8 cellular contexts compared by ENCODE assay signal in genomic region chr3:156554842-156555687, GRCh38. TPM values are rescaled to one million over a fixed set of nuclear protein-coding genes. Genes with fewer than 3 reads are reported as not detected.
DNase-seq lines count a peak whose midpoint lies in the region; ATAC-seq lines count a peak whose summit lies in the region.

Gene SSR3 (minus strand): TSS chr3:156555117. CDS start chr3:156555089, 28 bp downstream.

- peaks cover 30 to 36% (median 32%) of the 10 kb centered on the region in 11 experiments for H3K36me3 ChIP-seq in BLaER1 treated with 17β-estradiol and CSF1 and Interleukin-3, amounts not matched to agents 10 nM and 100 nM

- peak within 1 kb of the TSS; percentile 63 to 88 (median 83) for H3K27ac ChIP-seq in BLaER1 treated with 17β-estradiol and CSF1 and Interleukin-3, amounts not matched to agents 10 nM and 100 nM

- H3K4me1 ChIP-seq in BLaER1 treated with 17β-estradiol and CSF1 and Interleukin-3, amounts not matched to agents 10 nM and 100 nM = peaks cover 18 to 45% (median 25%) of the 10 kb centered on the region in 10 experiments

- H3K9me3 ChIP-seq in BLaER1 treated with 17β-estradiol and CSF1 and Interleukin-3, amounts not matched to agents 10 nM and 100 nM (replicated peaks in 1 of 11) = no peaks in the 10 kb centered on the region

- H3K27me3 ChIP-seq in BLaER1 treated with 17β-estradiol and CSF1 and Interleukin-3, amounts not matched to agents 10 nM and 100 nM = no peaks in the 10 kb centered on the region

- intact Hi-C loops in left colon (cut with DNase I, micrococcal nuclease) = loop anchor here (5.0 to 10.0 kb wide), 4 partner anchors 120 to 580 kb away; partner anchors contain the start of genes LEKR1 (in 1 of the 2) and TIPARP (in 1 of the 2)

- H4K20me1 ChIP-seq in BLaER1 treated with 17β-estradiol and CSF1 and Interleukin-3, amounts not matched to agents 10 nM and 100 nM = peaks cover 0 to 35% (median 14%) of the 10 kb centered on the region in 11 experiments; a peak in 12 of 22 replicates

- peak within 1 kb of the TSS; percentile 76 to 97 (median 87) for H3K4me2 ChIP-seq in BLaER1 treated with 17β-estradiol and CSF1 and Interleukin-3, amounts not matched to agents 10 nM and 100 nM

- peak within 1 kb of the TSS; percentile 77 to 98 (median 84) for H3K4me3 ChIP-seq in BLaER1 treated with 17β-estradiol and CSF1 and Interleukin-3, amounts not matched to agents 10 nM and 100 nM

- DNase-seq in NCI-H748 (lab: John Stamatoyannopoulos, UW; ENCODE audit: unreplicated experiment) (peak; percentile 98), cortex of kidney (lab: John Stamatoyannopoulos, UW) (peak; percentile 51), left colon (peak; percentile 99)
- DNase-seq in activated CD4-positive, alpha-beta T cell treated with anti-CD3 and anti-CD28 coated beads, Interleukin-2, amount 50 U/mL, for 1 hour = peak; percentile 98
- peak; percentile 99 for DNase-seq in stimulated activated CD4-positive, alpha-beta T cell treated with anti-CD3 and anti-CD28 coated beads, Interleukin-1b, Interleukin-23, amount 100 ng/mL, for 48 hours

- ATAC-seq in GM19351 (IDR thresholded peaks at IDR 0.05; ENCODE audit: unreplicated experiment) (peak; percentile 99), HG03521 (IDR thresholded peaks at IDR 0.05; ENCODE audit: unreplicated experiment) (peak; percentile 100), left colon (peak; percentile 100)

- peak within 1 kb of the TSS; percentile 84 to 92 (median 89) for H3K9ac ChIP-seq in BLaER1 treated with 17β-estradiol and CSF1 and Interleukin-3, amounts not matched to agents 10 nM and 100 nM

RNA-seq across cellular contexts. Expression of gene SSR3, which starts in this region (rescaled TPM):
- 100 to 1,000 TPM; 114 to 123 TPM for total RNA-seq in left colon

Comparison
In these comparisons a context has a peak if more than half of its experiments do, and no peak if none do; other contexts are left out.
1. Peak in every context shown above with its lines: DNase-seq, ATAC-seq, H3K4me3 ChIP-seq and H3K27ac ChIP-seq.